Comparison of ENCODE assay signal across 2 cellular contexts in the genomic region with DNA sequence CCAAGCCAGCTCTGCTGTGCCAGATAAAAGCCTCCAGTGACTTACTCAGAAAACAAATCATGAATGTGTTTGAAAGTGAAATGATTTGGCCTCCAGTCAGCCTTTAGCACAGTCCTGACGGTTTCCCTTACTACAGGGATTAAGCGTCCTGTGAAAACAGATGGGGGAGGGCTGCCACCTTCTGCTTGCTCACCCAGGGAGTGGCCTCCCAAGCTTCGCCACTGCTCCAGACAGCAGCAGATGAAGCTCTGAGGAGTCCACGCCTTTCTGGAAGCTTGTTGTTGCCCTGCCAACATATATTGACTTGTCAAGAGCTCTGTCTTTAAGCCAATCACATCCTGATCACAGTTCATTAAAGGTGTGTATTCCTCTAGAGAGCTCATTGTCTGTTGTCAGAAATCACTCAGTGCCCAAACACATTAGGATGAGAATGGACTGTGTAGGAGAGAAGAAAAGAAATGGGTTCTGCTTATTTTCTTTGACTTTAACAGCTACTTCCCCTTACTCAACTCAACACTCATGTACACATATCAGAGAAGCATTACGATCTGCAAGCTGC.
A peak's percentile ranks its signal among the peaks of the same experiment; 100 is the strongest.
TF ChIP-seq lines count a peak whose summit lies in the region.

No MANE protein-coding gene starts in this region.

TF ChIP-seq in HepG2, 621 proteins besides CTCF, POLR2A, EP300 and RAD21 (continues in another document):
- TF ChIP-seq FOSL2 (CRISPR knock-in tag; IDR thresholded peaks at IDR 0.05) (no peak), SALL2 (CRISPR knock-in tag; IDR thresholded peaks at IDR 0.05) (no peak), PTBP1 (IDR thresholded peaks at IDR 0.05; ENCODE audit: low read depth, low read length, poor library complexity, severe bottlenecking) (no peak), ZNF20 (CRISPR knock-in tag; IDR thresholded peaks at IDR 0.05) (no peak), ZNF10 (CRISPR knock-in tag; IDR thresholded peaks at IDR 0.05; ENCODE audit: borderline replicate concordance, low read depth) (no peak), ZNF724P (CRISPR knock-in tag; IDR thresholded peaks at IDR 0.05; ENCODE audit: borderline replicate concordance) (no peak), ZNF572 (CRISPR knock-in tag; IDR thresholded peaks at IDR 0.05) (no peak), ZNF792 (CRISPR knock-in tag; IDR thresholded peaks at IDR 0.05) (no peak)
- TF ChIP-seq, protein P1, sequence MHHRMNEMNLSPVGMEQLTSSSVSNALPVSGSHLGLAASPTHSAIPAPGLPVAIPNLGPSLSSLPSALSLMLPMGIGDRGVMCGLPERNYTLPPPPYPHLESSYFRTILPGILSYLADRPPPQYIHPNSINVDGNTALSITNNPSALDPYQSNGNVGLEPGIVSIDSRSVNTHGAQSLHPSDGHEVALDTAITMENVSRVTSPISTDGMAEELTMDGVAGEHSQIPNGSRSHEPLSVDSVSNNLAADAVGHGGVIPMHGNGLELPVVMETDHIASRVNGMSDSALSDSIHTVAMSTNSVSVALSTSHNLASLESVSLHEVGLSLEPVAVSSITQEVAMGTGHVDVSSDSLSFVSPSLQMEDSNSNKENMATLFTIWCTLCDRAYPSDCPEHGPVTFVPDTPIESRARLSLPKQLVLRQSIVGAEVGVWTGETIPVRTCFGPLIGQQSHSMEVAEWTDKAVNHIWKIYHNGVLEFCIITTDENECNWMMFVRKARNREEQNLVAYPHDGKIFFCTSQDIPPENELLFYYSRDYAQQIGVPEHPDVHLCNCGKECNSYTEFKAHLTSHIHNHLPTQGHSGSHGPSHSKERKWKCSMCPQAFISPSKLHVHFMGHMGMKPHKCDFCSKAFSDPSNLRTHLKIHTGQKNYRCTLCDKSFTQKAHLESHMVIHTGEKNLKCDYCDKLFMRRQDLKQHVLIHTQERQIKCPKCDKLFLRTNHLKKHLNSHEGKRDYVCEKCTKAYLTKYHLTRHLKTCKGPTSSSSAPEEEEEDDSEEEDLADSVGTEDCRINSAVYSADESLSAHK (CRISPR knock-in tag; IDR thresholded peaks at IDR 0.05; ENCODE audit: borderline replicate concordance) = no peak
- TF ChIP-seq, protein P2, sequence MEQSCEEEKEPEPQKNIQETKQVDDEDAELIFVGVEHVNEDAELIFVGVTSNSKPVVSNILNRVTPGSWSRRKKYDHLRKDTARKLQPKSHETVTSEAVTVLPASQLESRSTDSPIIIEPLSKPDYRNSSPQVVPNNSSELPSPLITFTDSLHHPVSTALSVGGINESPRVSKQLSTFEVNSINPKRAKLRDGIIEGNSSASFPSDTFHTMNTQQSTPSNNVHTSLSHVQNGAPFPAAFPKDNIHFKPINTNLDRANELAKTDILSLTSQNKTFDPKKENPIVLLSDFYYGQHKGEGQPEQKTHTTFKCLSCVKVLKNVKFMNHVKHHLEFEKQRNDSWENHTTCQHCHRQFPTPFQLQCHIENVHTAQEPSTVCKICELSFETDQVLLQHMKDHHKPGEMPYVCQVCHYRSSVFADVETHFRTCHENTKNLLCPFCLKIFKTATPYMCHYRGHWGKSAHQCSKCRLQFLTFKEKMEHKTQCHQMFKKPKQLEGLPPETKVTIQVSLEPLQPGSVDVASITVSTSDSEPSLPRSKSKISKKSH (CRISPR knock-in tag; IDR thresholded peaks at IDR 0.05; ENCODE audit: borderline replicate concordance) = no peak
- TF ChIP-seq, protein P3, sequence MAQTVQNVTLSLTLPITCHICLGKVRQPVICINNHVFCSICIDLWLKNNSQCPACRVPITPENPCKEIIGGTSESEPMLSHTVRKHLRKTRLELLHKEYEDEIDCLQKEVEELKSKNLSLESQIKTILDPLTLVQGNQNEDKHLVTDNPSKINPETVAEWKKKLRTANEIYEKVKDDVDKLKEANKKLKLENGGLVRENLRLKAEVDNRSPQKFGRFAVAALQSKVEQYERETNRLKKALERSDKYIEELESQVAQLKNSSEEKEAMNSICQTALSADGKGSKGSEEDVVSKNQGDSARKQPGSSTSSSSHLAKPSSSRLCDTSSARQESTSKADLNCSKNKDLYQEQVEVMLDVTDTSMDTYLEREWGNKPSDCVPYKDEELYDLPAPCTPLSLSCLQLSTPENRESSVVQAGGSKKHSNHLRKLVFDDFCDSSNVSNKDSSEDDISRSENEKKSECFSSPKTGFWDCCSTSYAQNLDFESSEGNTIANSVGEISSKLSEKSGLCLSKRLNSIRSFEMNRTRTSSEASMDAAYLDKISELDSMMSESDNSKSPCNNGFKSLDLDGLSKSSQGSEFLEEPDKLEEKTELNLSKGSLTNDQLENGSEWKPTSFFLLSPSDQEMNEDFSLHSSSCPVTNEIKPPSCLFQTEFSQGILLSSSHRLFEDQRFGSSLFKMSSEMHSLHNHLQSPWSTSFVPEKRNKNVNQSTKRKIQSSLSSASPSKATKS (CRISPR knock-in tag; IDR thresholded peaks at IDR 0.05) = no peak
- TF ChIP-seq, protein P4, sequence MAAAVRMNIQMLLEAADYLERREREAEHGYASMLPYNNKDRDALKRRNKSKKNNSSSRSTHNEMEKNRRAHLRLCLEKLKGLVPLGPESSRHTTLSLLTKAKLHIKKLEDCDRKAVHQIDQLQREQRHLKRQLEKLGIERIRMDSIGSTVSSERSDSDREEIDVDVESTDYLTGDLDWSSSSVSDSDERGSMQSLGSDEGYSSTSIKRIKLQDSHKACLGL (CRISPR knock-in tag; IDR thresholded peaks at IDR 0.05) = no peak

TF ChIP-seq in K562, 482 proteins besides CTCF, POLR2A, EP300 and RAD21 (continues in another document):
- TF ChIP-seq, protein P5, sequence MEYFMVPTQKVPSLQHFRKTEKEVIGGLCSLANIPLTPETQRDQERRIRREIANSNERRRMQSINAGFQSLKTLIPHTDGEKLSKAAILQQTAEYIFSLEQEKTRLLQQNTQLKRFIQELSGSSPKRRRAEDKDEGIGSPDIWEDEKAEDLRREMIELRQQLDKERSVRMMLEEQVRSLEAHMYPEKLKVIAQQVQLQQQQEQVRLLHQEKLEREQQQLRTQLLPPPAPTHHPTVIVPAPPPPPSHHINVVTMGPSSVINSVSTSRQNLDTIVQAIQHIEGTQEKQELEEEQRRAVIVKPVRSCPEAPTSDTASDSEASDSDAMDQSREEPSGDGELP (CRISPR knock-in tag; IDR thresholded peaks at IDR 0.05; ENCODE audit: borderline replicate concordance) = peak; percentile 51; the same call in 1 of the 2 replicates
- TF ChIP-seq PCBP1 (IDR thresholded peaks at IDR 0.05; ENCODE audit: low read depth, low read length, poor library complexity, severe bottlenecking) (no peak), RBBP5 (IDR thresholded peaks at IDR 0.05; ENCODE audit: borderline replicate concordance, insufficient read depth, low read length, poor library complexity, severe bottlenecking) (peak; percentile 41), C11orf30 (IDR thresholded peaks at IDR 0.05; ENCODE audit: low read depth) (peak; percentile 13; the same call in 1 of the 2 replicates), XRCC5 (IDR thresholded peaks at IDR 0.05; ENCODE audit: low read depth, low read length) (no peak), TOE1 (IDR thresholded peaks at IDR 0.05; ENCODE audit: borderline replicate concordance) (no peak), TOE1 (CRISPR knock-in tag; IDR thresholded peaks at IDR 0.05; ENCODE audit: borderline replicate concordance, low read depth) (no peak), NR1H2 (CRISPR knock-in tag; IDR thresholded peaks at IDR 0.05) (no peak), ZBTB8A (IDR thresholded peaks at IDR 0.05; ENCODE audit: partially characterized antibody) (no peak), RUNX1 (IDR thresholded peaks at IDR 0.05; ENCODE audit: low read depth) (no peak), RNF2 (IDR thresholded peaks at IDR 0.05) (peak; percentile 43; the same call in 1 of the 2 replicates), CBFA2T2 (conservative IDR thresholded peaks at IDR 0.05) (peak; percentile 63), ATF7 (IDR thresholded peaks at IDR 0.05) (peak; percentile 35; the same call in 1 of the 2 replicates), NEUROD1 (IDR thresholded peaks at IDR 0.05; ENCODE audit: borderline replicate concordance, low read depth, low read length, partially characterized antibody) (peak; percentile 14), ZFP30 (CRISPR knock-in tag; IDR thresholded peaks at IDR 0.05; ENCODE audit: borderline replicate concordance) (no peak), ARID2 (IDR thresholded peaks at IDR 0.05) (no peak), ZNF644 (tag; IDR thresholded peaks at IDR 0.05; ENCODE audit: low read depth) (no peak), SAFB (IDR thresholded peaks at IDR 0.05; ENCODE audit: borderline replicate concordance, low read depth, low read length) (no peak), CBX3 (IDR thresholded peaks at IDR 0.05; ENCODE audit: borderline replicate concordance in 1 of 2, low read length in 2 of 2) (peak in 1 of 2 experiments; percentile 20; a peak in 1 of 3 replicates), ZNF507 (tag; conservative IDR thresholded peaks at IDR 0.05) (no peak), RCOR1 (IDR thresholded peaks at IDR 0.05; ENCODE audit: borderline replicate concordance in 1 of 2, low read depth in 2 of 2, low read length in 2 of 2) (peak; percentile 37 to 74; a peak in 2 of 4 replicates), HDAC1 (IDR thresholded peaks at IDR 0.05) (peak in 1 of 2 experiments; percentile 69; a peak in 2 of 4 replicates), NFE2 (IDR thresholded peaks at IDR 0.05; ENCODE audit: low read depth) (peak; percentile 67), GABPA (tag; conservative IDR thresholded peaks at IDR 0.05; ENCODE audit: low read depth) (no peak), ZNF263 (CRISPR knock-in tag; IDR thresholded peaks at IDR 0.05; ENCODE audit: borderline replicate concordance) (no peak), ESRRA (IDR thresholded peaks at IDR 0.05; ENCODE audit: borderline replicate concordance, low read depth) (no peak), NCOR1 (IDR thresholded peaks at IDR 0.05) (peak; percentile 22; the same call in 1 of the 2 replicates), CEBPG (CRISPR knock-in tag; IDR thresholded peaks at IDR 0.05) (no peak), CEBPG (tag; conservative IDR thresholded peaks at IDR 0.05 in 1 of 2, IDR thresholded peaks at IDR 0.05 in 1 of 2) (no peak), SOX6 (IDR thresholded peaks at IDR 0.05) (0 out of 2 replicates have a peak, but pooled peaks have one; percentile 24)
- TF ChIP-seq, protein P6, sequence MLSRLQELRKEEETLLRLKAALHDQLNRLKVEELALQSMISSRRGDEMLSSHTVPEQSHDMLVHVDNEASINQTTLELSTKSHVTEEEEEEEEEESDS (CRISPR knock-in tag; IDR thresholded peaks at IDR 0.05) = no peak
- TF ChIP-seq, protein P7, sequence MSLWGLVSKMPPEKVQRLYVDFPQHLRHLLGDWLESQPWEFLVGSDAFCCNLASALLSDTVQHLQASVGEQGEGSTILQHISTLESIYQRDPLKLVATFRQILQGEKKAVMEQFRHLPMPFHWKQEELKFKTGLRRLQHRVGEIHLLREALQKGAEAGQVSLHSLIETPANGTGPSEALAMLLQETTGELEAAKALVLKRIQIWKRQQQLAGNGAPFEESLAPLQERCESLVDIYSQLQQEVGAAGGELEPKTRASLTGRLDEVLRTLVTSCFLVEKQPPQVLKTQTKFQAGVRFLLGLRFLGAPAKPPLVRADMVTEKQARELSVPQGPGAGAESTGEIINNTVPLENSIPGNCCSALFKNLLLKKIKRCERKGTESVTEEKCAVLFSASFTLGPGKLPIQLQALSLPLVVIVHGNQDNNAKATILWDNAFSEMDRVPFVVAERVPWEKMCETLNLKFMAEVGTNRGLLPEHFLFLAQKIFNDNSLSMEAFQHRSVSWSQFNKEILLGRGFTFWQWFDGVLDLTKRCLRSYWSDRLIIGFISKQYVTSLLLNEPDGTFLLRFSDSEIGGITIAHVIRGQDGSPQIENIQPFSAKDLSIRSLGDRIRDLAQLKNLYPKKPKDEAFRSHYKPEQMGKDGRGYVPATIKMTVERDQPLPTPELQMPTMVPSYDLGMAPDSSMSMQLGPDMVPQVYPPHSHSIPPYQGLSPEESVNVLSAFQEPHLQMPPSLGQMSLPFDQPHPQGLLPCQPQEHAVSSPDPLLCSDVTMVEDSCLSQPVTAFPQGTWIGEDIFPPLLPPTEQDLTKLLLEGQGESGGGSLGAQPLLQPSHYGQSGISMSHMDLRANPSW (CRISPR knock-in tag; IDR thresholded peaks at IDR 0.05) = peak; percentile 53; the same call in 1 of the 2 replicates
- TF ChIP-seq, protein P8, sequence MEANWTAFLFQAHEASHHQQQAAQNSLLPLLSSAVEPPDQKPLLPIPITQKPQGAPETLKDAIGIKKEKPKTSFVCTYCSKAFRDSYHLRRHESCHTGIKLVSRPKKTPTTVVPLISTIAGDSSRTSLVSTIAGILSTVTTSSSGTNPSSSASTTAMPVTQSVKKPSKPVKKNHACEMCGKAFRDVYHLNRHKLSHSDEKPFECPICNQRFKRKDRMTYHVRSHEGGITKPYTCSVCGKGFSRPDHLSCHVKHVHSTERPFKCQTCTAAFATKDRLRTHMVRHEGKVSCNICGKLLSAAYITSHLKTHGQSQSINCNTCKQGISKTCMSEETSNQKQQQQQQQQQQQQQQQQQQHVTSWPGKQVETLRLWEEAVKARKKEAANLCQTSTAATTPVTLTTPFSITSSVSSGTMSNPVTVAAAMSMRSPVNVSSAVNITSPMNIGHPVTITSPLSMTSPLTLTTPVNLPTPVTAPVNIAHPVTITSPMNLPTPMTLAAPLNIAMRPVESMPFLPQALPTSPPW (CRISPR knock-in tag; IDR thresholded peaks at IDR 0.05) = peak; percentile 52; the same call in 1 of the 2 replicates
- TF ChIP-seq, protein P9, sequence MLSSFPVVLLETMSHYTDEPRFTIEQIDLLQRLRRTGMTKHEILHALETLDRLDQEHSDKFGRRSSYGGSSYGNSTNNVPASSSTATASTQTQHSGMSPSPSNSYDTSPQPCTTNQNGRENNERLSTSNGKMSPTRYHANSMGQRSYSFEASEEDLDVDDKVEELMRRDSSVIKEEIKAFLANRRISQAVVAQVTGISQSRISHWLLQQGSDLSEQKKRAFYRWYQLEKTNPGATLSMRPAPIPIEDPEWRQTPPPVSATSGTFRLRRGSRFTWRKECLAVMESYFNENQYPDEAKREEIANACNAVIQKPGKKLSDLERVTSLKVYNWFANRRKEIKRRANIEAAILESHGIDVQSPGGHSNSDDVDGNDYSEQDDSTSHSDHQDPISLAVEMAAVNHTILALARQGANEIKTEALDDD (IDR thresholded peaks at IDR 0.05) = peak; percentile 64
- TF ChIP-seq, protein P10, sequence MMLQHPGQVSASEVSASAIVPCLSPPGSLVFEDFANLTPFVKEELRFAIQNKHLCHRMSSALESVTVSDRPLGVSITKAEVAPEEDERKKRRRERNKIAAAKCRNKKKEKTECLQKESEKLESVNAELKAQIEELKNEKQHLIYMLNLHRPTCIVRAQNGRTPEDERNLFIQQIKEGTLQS (IDR thresholded peaks at IDR 0.05) = no peak
- TF ChIP-seq, protein P10 (CRISPR knock-in tag; conservative IDR thresholded peaks at IDR 0.05) = no peak
- TF ChIP-seq, protein P11, sequence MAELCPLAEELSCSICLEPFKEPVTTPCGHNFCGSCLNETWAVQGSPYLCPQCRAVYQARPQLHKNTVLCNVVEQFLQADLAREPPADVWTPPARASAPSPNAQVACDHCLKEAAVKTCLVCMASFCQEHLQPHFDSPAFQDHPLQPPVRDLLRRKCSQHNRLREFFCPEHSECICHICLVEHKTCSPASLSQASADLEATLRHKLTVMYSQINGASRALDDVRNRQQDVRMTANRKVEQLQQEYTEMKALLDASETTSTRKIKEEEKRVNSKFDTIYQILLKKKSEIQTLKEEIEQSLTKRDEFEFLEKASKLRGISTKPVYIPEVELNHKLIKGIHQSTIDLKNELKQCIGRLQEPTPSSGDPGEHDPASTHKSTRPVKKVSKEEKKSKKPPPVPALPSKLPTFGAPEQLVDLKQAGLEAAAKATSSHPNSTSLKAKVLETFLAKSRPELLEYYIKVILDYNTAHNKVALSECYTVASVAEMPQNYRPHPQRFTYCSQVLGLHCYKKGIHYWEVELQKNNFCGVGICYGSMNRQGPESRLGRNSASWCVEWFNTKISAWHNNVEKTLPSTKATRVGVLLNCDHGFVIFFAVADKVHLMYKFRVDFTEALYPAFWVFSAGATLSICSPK (IDR thresholded peaks at IDR 0.05; ENCODE audit: borderline replicate concordance) = no peak
